In the genomic region with DNA sequence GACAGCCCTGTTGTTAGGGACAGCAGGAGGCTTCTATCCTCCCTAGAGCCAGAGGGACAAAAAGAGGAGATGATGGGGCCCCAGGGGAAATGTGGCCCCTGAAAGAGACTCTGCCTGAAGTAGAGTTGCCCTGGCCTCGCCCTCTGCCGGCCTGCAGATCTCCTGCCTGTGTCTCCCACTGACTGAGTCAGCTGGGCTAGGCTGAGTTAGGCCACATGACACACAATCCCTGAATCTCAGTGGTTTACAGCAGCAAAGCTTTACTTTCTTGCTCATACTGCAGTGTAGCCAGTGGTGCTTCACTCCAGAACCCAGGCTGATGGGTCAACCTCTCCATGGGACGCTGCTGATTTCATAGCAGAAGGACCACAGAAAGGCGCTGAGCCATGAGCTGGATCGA, we compare ENCODE assay signal across 17 cellular contexts.
DNase-seq lines count a peak whose midpoint lies in the region; ATAC-seq and TF ChIP-seq lines count a peak whose summit lies in the region.
"Had no signal": no experiment of that assay in that cellular context is flagged by ENCODE, and none has a peak within 500 bp of the region (broad histone marks: within the 10 kb centered on the region; RNA-seq: fewer than 3 reads in every experiment).

No MANE protein-coding gene starts in this region.

- H3K4me3 ChIP-seq in GM12864 (ENCODE audit: low read depth, low read length), result no peak overlapping the region
- no peak overlapping the region for H3K4me3 ChIP-seq in choroid plexus epithelial cell (ENCODE audit: low read depth, low read length)
- H3K4me3 ChIP-seq: A549; BLaER1 treated with 17β-estradiol and CSF1 and Interleukin-3, amounts not matched to agents 10 nM and 100 nM; SJSA1 had no signal

- ATAC-seq in GM19397 (IDR thresholded peaks at IDR 0.05; ENCODE audit: unreplicated experiment), result no peak
- ATAC-seq: A549 had no signal

- TF ChIP-seq CTCF in GM12864 (IDR thresholded peaks at IDR 0.05; ENCODE audit: low read depth, low read length, missing control alignments), result peak; percentile 8
- TF ChIP-seq CTCF in choroid plexus epithelial cell (conservative IDR thresholded peaks at IDR 0.05; ENCODE audit: low read depth, low read length), result no peak

- DNase-seq in GM12864 (ENCODE audit: low read depth) (no peak), RKO (ENCODE audit: low spot score) (peak; percentile 22), choroid plexus epithelial cell (ENCODE audit: low read depth) (peak; percentile 12), kidney glomerular epithelial cell (lab: John Stamatoyannopoulos, UW) (peak; percentile 11), NCI-H748 treated with DMSO at 0.1 percent for 48 hours (lab: John Stamatoyannopoulos, UW) (no peak), NCI-H2171 (lab: John Stamatoyannopoulos, UW) (no peak), HuH-7 (ENCODE audit: low spot score) (no peak)
- DNase-seq: HCEC 1CT, KBM-7, NCI-H1694 treated with DMSO at 0.1 percent for 48 hours, NCI-H2227 treated with DMSO at 0.1 percent for 48 hours, NCI-H510A treated with DMSO at 0.1 percent for 48 hours, NCI-H82 had no signal

Comparison
In these comparisons a context has a peak if more than half of its experiments do, and no peak if none do; other contexts are left out.
1. DNase-seq: peak in RKO (single experiment), choroid plexus epithelial cell (single experiment) and kidney glomerular epithelial cell (single experiment); none in GM12864 (single experiment), NCI-H748 treated with DMSO at 0.1 percent for 48 hours (single experiment), NCI-H2171 (single experiment) and HuH-7 (single experiment).